Comparison of ENCODE assay signal across 1 cellular context in the genomic region with DNA sequence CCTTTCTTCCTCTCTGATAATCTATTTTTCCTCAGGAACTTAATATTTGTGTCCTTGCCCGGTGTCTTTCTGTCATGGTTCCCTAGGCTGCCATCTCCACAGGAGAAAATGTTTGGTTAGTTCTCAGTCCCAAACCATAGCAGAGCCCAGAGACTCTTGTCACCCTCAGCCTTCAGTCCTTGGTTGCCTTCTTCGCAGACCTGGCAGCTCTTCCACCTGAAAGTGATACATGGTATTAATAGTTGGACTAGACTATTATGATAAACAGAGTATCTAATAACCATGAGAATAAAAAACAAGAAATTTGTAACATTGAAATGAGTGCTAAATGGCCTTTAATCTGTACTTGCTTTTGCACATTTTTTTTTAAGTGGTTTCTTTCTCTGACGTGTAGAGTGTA.
TF ChIP-seq lines count a peak whose summit lies in the region.

No MANE protein-coding gene starts in this region.

TF ChIP-seq in GM12878, 131 proteins besides CTCF, POLR2A, EP300 and RAD21:
- TF ChIP-seq MYC (IDR thresholded peaks at IDR 0.05; ENCODE audit: insufficient read depth, insufficient read length, insufficient replicate concordance, low read length, severe bottlenecking), result no peak
